ENCODE assay signal across 8 cellular contexts in genomic region chr2:54709341-54709809, GRCh38.
DNase-seq lines count a peak whose midpoint lies in the region; ATAC-seq and TF ChIP-seq lines count a peak whose summit lies in the region.

No MANE protein-coding gene starts in this region.

- peak overlapping the region; percentile 64 for H3K4me3 ChIP-seq in choroid plexus epithelial cell (ENCODE audit: low read depth, low read length)
- no peak overlapping the region for H3K4me3 ChIP-seq in mucosa of stomach (ENCODE audit: low read length)

- no peaks in the 10 kb centered on the region for H3K9me3 ChIP-seq in mucosa of stomach (ENCODE audit: control insufficient read depth, low read length)

- ATAC-seq in GM19035 (IDR thresholded peaks at IDR 0.05; ENCODE audit: unreplicated experiment), result no peak

- no peaks in the 10 kb centered on the region for H3K36me3 ChIP-seq in mucosa of stomach (ENCODE audit: control insufficient read depth, insufficient read depth, low read length)

- no peak for TF ChIP-seq CTCF in choroid plexus epithelial cell (conservative IDR thresholded peaks at IDR 0.05; ENCODE audit: low read depth, low read length)

- H3K9ac ChIP-seq in mucosa of stomach (ENCODE audit: low read length), result peak overlapping the region; percentile 51

- H3K4me1 ChIP-seq in mucosa of stomach (ENCODE audit: control insufficient read depth, insufficient read depth, low read length), result peaks cover 15% of the 10 kb centered on the region

- DNase-seq in stimulated activated CD4-positive, alpha-beta T cell treated with anti-CD3 and anti-CD28 coated beads, Interleukin-4, amount 100 ng/mL, for 1 hour, result peak; percentile 9
- DNase-seq in stimulated activated CD4-positive, alpha-beta T cell treated with anti-CD3 and anti-CD28 coated beads, Interleukin-2, amount 100 ng/mL, for 48 hours, result no peak
- no peak for DNase-seq in choroid plexus epithelial cell (ENCODE audit: low read depth)
- no peak for DNase-seq in GM19240 (ENCODE audit: insufficient read length, low spot score)
- DNase-seq in D341Med (ENCODE audit: low spot score), result no peak
- no peak for DNase-seq in T-helper 9 cell

- H3K27me3 ChIP-seq in mucosa of stomach (ENCODE audit: control insufficient read depth, insufficient read depth, low read length), result no peaks in the 10 kb centered on the region
